9 cellular contexts compared by ENCODE assay signal in genomic region chr16:66660422-66661209, GRCh38. TPM values are rescaled to one million over a fixed set of nuclear protein-coding genes. Genes with fewer than 3 reads are reported as not detected.
DNase-seq lines count a peak whose midpoint lies in the region; ATAC-seq, FAIRE-seq and TF ChIP-seq lines count a peak whose summit lies in the region.
"Had no signal": no experiment of that assay in that cellular context is flagged by ENCODE, and none has a peak within 500 bp of the region (broad histone marks: within the 10 kb centered on the region; RNA-seq: fewer than 3 reads in every experiment).

No MANE protein-coding gene starts in this region.

- H3K36me3 ChIP-seq in keratinocyte (ENCODE audit: control insufficient read depth in 2 of 2, extremely low read depth in 1 of 2, insufficient read depth in 2 of 2, low read length in 2 of 2) = peaks cover 0 to 3% of the 10 kb centered on the region in 2 experiments
- H3K36me3 ChIP-seq: neutrophil had no signal

- H3K4me3 ChIP-seq in cardiac fibroblast (replicated peaks in 1 of 2; ENCODE audit: low read depth in 2 of 2, low read length in 2 of 2) (no peak overlapping the region), keratinocyte (ENCODE audit: control insufficient read depth in 2 of 3, extremely low read depth in 1 of 3, insufficient read depth in 2 of 3, low read depth in 1 of 3, low read length in 3 of 3) (peak overlapping the region in 2 of 3 experiments; percentile 6 to 18)

- H3K27me3 ChIP-seq in keratinocyte (ENCODE audit: control insufficient read depth, extremely low read depth, insufficient read depth, low read length) = no peaks in the 10 kb centered on the region
- H3K27me3 ChIP-seq: neutrophil had no signal

- peak overlapping the region; percentile 80 for H3K4me2 ChIP-seq in keratinocyte (ENCODE audit: control insufficient read depth, extremely low read depth, insufficient read depth, low read depth, low read length)

- peak overlapping the region; percentile 62 for H3K9ac ChIP-seq in keratinocyte (ENCODE audit: control insufficient read depth, extremely low read depth, insufficient read depth, low read length)

- no peaks in the 10 kb centered on the region for H4K20me1 ChIP-seq in keratinocyte (ENCODE audit: control insufficient read depth, extremely low read depth, insufficient read depth, low read length)

- dilution Hi-C loops in keratinocyte (cut with MboI; ENCODE audit: extremely low pct_ligation_motif_present, low sequenced_read_pairs) = no loop called here

- no peak for ATAC-seq in GM21528 (IDR thresholded peaks at IDR 0.05; ENCODE audit: low FRiP score, unreplicated experiment)

- peak overlapping the region; percentile 50 for H2AFZ ChIP-seq in keratinocyte (ENCODE audit: control insufficient read depth, low read length)

- H3K79me2 ChIP-seq in keratinocyte (ENCODE audit: control insufficient read depth, insufficient read depth, low read length) = peaks cover 29% of the 10 kb centered on the region

- DNase-seq in DMS79 treated with DMSO at 0.1 percent for 48 hours (lab: John Stamatoyannopoulos, UW) (peak; percentile 68), NCI-H2196 treated with DMSO at 0.1 percent for 48 hours (lab: John Stamatoyannopoulos, UW; ENCODE audit: unreplicated experiment) (peak; percentile 36), cardiac fibroblast (ENCODE audit: low read depth in 2 of 2) (peak; percentile 89 to 90), keratinocyte (ENCODE audit: low read depth, low spot score) (no peak), smooth muscle cell of the brain vasculature (ENCODE audit: low read depth, low spot score) (peak; percentile 43), D341Med (ENCODE audit: low spot score) (no peak)
- no peak for DNase-seq in activated naive CD4-positive, alpha-beta T cell treated with anti-CD3 and anti-CD28 coated beads, Interleukin-2, amount 50 U/mL, for 16 hours

- FAIRE-seq in keratinocyte (lab: Jason Lieb, UNC) = peak; percentile 87

- H3K9me1 ChIP-seq in keratinocyte (ENCODE audit: control insufficient read depth, extremely low read depth, insufficient read depth, low read length) = no peaks in the 10 kb centered on the region

- peak overlapping the region; percentile 73 for H3K27ac ChIP-seq in keratinocyte (ENCODE audit: control insufficient read depth, insufficient read depth, low read length)
- H3K27ac ChIP-seq: neutrophil had no signal

- no peaks in the 10 kb centered on the region for H3K9me3 ChIP-seq in keratinocyte (ENCODE audit: control insufficient read depth, low read depth, low read length)
- H3K9me3 ChIP-seq: neutrophil had no signal

- TF ChIP-seq CTCF in cardiac fibroblast (IDR thresholded peaks at IDR 0.05; ENCODE audit: low read depth, low read length) (peak; percentile 45), keratinocyte (optimal IDR thresholded peaks at IDR 0.05 in 1 of 3, IDR thresholded peaks at IDR 0.05 in 1 of 3, conservative IDR thresholded peaks at IDR 0.05 in 1 of 3; ENCODE audit: extremely low read depth in 1 of 3, insufficient read depth in 2 of 3, low read length in 3 of 3) (peak; percentile 21 to 64 (median 27))

- peaks cover 32% of the 10 kb centered on the region for H3K4me1 ChIP-seq in keratinocyte (ENCODE audit: control insufficient read depth, extremely low read depth, insufficient read depth, low read length)

RNA-seq across cellular contexts. Expression of gene CMTM4, which starts 35.9 kb away (rescaled TPM):
- polyA plus RNA-seq in keratinocyte = 18.0 to 25.1 TPM (median 23.1 TPM) in 3 replicates
- polyA plus RNA-seq in keratinocyte (2011; ENCODE audit: low read depth) = 4.4 TPM
- polyA plus RNA-seq in keratinocyte (2011; cell fraction: cytosol; rRNA removed) = 18.2 and 22.7 TPM in 2 replicates
- polyA plus RNA-seq in keratinocyte (2011; cell fraction: nucleus; rRNA removed) = 43.4 and 45.6 TPM in 2 replicates
- 14.5 and 15.8 TPM in 2 replicates for polyA plus RNA-seq in keratinocyte (2012; ENCODE audit: low replicate concordance)
- 30.8 to 60.5 TPM (median 46.1 TPM) in 3 replicates for polyA minus RNA-seq in keratinocyte
- polyA minus RNA-seq in keratinocyte (2011; cell fraction: cytosol; rRNA and poly(A)+ RNA removed) = 37.2 TPM
- 41.9 and 58.3 TPM in 2 replicates for polyA minus RNA-seq in keratinocyte (2011; cell fraction: nucleus; rRNA and poly(A)+ RNA removed)

RNA-seq across cellular contexts. Expression of gene CMTM3, which starts 56.1 kb away (rescaled TPM):
- 13.1 to 24.3 TPM (median 15.7 TPM) in 3 replicates for polyA plus RNA-seq in keratinocyte
- 11.0 TPM for polyA plus RNA-seq in keratinocyte (2011; ENCODE audit: low read depth)
- 12.6 and 13.9 TPM in 2 replicates for polyA plus RNA-seq in keratinocyte (2011; cell fraction: cytosol; rRNA removed)
- 12.9 and 14.0 TPM in 2 replicates for polyA plus RNA-seq in keratinocyte (2011; cell fraction: nucleus; rRNA removed)
- 6.8 and 19.0 TPM in 2 replicates for polyA plus RNA-seq in keratinocyte (2012; ENCODE audit: low replicate concordance)
- 11.3 to 45.6 TPM (median 20.7 TPM) in 3 replicates for polyA minus RNA-seq in keratinocyte
- 10.7 TPM for polyA minus RNA-seq in keratinocyte (2011; cell fraction: cytosol; rRNA and poly(A)+ RNA removed)
- 6.3 and 7.1 TPM in 2 replicates for polyA minus RNA-seq in keratinocyte (2011; cell fraction: nucleus; rRNA and poly(A)+ RNA removed)

Comparison
In these comparisons a context has a peak if more than half of its experiments do, and no peak if none do; other contexts are left out.
1. DNase-seq: peak in DMS79 treated with DMSO at 0.1 percent for 48 hours (single experiment), NCI-H2196 treated with DMSO at 0.1 percent for 48 hours (single experiment), cardiac fibroblast (2 of 2) and smooth muscle cell of the brain vasculature (single experiment); none in keratinocyte (single experiment), activated naive CD4-positive, alpha-beta T cell treated with anti-CD3 and anti-CD28 coated beads, Interleukin-2, amount 50 U/mL, for 16 hours (single experiment) and D341Med (single experiment).
2. H3K4me3 ChIP-seq: peak in keratinocyte (2 of 3); none in cardiac fibroblast (0 of 2).